In the genomic region with DNA sequence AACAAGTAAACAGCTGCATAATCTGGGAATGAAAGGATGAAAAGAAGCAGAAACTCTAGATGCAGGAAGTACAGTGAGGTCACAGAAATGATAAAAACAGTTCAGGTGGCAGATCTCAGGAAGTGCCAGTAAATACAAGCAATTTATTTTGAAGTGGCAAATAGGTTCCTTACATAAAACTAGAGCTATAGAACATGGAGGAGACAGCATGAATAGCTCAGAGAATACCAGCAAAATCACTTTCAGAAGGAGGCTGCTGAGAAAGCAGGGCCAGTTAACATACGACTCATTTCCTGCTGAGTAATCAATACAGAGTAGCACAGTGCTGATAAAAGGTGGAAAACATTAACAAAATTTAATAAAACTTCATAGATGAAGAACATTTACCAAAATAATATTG, we compare ENCODE assay signal across 8 cellular contexts. TPM values are rescaled to one million over a fixed set of nuclear protein-coding genes. Genes with fewer than 3 reads are reported as not detected.
DNase-seq lines count a peak whose midpoint lies in the region; ATAC-seq and TF ChIP-seq lines count a peak whose summit lies in the region.
"Not testable (repeated sequence)": the region's sequence is repeated elsewhere in the genome, so short reads cannot be mapped to it uniquely, and the experiment has no call there.

No MANE protein-coding gene starts in this region.

- TF ChIP-seq CTCF in A673 (conservative IDR thresholded peaks at IDR 0.05; ENCODE audit: low read depth, low read length); choroid plexus epithelial cell (conservative IDR thresholded peaks at IDR 0.05; ENCODE audit: low read depth, low read length); progenitor cell of endocrine pancreas (IDR thresholded peaks at IDR 0.05; ENCODE audit: unreplicated experiment): not testable (repeated sequence)

- 100% methylated on average over 1 of the region's 1 CpG for WGBS in HUES64

- not testable (repeated sequence) for H3K4me1 ChIP-seq in A673 (ENCODE audit: insufficient read depth, low read length, poor library complexity, severe bottlenecking)
- H3K4me1 ChIP-seq in HUES64 (ENCODE audit: insufficient read depth, low read length): peaks cover 18% of the 10 kb centered on the region

- H3K9me3 Mint-ChIP-seq in T-helper 2 cell treated with Interferon-gamma antibody and Interleukin-4, amounts not matched to agents 5 μg/mL and 100 μg/mL, for 36 hours; activated T-helper 2 cell treated with anti-CD3 and anti-CD28 coated beads, Interferon-gamma antibody, Interleukin-2, Interleukin-4, amounts not matched to agents 10 μg/mL and 5 μg/mL and 100 μg/mL, durations not matched to agents 14 hours and 24 hours and 36 hours; progenitor cell of endocrine pancreas (ENCODE audit: low read depth): not testable (repeated sequence)

- H3K27ac Mint-ChIP-seq in T-helper 2 cell treated with Interferon-gamma antibody and Interleukin-4, amounts not matched to agents 5 μg/mL and 100 μg/mL, for 36 hours: peak overlapping the region; percentile 67
- peak overlapping the region; percentile 70 for H3K27ac Mint-ChIP-seq in activated T-helper 2 cell treated with anti-CD3 and anti-CD28 coated beads, Interferon-gamma antibody, Interleukin-2, Interleukin-4, amounts not matched to agents 10 μg/mL and 5 μg/mL and 100 μg/mL, durations not matched to agents 14 hours and 24 hours and 36 hours
- peak overlapping the region; percentile 29 for H3K27ac Mint-ChIP-seq in progenitor cell of endocrine pancreas

- not testable (repeated sequence) for H3K4me3 ChIP-seq in A673 (ENCODE audit: low read depth, low read length, poor library complexity, severe bottlenecking); HUES64 (ENCODE audit: low read length); choroid plexus epithelial cell (ENCODE audit: low read depth, low read length)

- H3K27me3 ChIP-seq in A673 (replicated peaks; ENCODE audit: insufficient read depth, low read depth, low read length, poor library complexity); HUES64 (ENCODE audit: insufficient read depth, low read length): not testable (repeated sequence)

- not testable (repeated sequence) for DNase-seq in A673 (ENCODE audit: low spot score); T-helper 2 cell treated with Interferon-gamma antibody and Interleukin-4, amounts not matched to agents 5 μg/mL and 100 μg/mL, for 36 hours (ENCODE audit: low spot score); activated T-helper 2 cell treated with anti-CD3 and anti-CD28 coated beads, Interferon-gamma antibody, Interleukin-2, Interleukin-4, amounts not matched to agents 10 μg/mL and 5 μg/mL and 100 μg/mL, durations not matched to agents 14 hours and 24 hours and 36 hours (ENCODE audit: low spot score); progenitor cell of endocrine pancreas (ENCODE audit: low spot score, unreplicated experiment)
- peak; percentile 29 for DNase-seq in choroid plexus epithelial cell (ENCODE audit: low read depth)
- DNase-seq in kidney tubule cell (ENCODE audit: low spot score): peak; percentile 54

- H3K9ac ChIP-seq in HUES64 (ENCODE audit: low read depth, low read length): not testable (repeated sequence)

- not testable (repeated sequence) for H3K4me3 Mint-ChIP-seq in T-helper 2 cell treated with Interferon-gamma antibody and Interleukin-4, amounts not matched to agents 5 μg/mL and 100 μg/mL, for 36 hours; activated T-helper 2 cell treated with anti-CD3 and anti-CD28 coated beads, Interferon-gamma antibody, Interleukin-2, Interleukin-4, amounts not matched to agents 10 μg/mL and 5 μg/mL and 100 μg/mL, durations not matched to agents 14 hours and 24 hours and 36 hours (ENCODE audit: low read depth); progenitor cell of endocrine pancreas (ENCODE audit: low read depth)

- intact Hi-C loops in A673 (cut with micrococcal nuclease; ENCODE audit: unreplicated experiment); activated T-helper 2 cell treated with anti-CD3 and anti-CD28 coated beads, Interferon-gamma antibody, Interleukin-2, Interleukin-4, amounts not matched to agents 10 μg/mL and 5 μg/mL and 100 μg/mL, durations not matched to agents 14 hours and 24 hours and 36 hours (cut with micrococcal nuclease): not testable (repeated sequence)

- ATAC-seq in GM18868 (IDR thresholded peaks at IDR 0.05; ENCODE audit: unreplicated experiment): peak; percentile 64

- not testable (repeated sequence) for H3K27me3 Mint-ChIP-seq in T-helper 2 cell treated with Interferon-gamma antibody and Interleukin-4, amounts not matched to agents 5 μg/mL and 100 μg/mL, for 36 hours (ENCODE audit: low read depth); activated T-helper 2 cell treated with anti-CD3 and anti-CD28 coated beads, Interferon-gamma antibody, Interleukin-2, Interleukin-4, amounts not matched to agents 10 μg/mL and 5 μg/mL and 100 μg/mL, durations not matched to agents 14 hours and 24 hours and 36 hours (ENCODE audit: low read depth); progenitor cell of endocrine pancreas

- peaks cover 18% of the 10 kb centered on the region for H3K36me3 ChIP-seq in A673 (ENCODE audit: insufficient read depth, low read length, poor library complexity, severe bottlenecking)
- H3K36me3 ChIP-seq in HUES64 (ENCODE audit: insufficient read depth, low read length): peaks cover 35% of the 10 kb centered on the region

- H3K36me3 Mint-ChIP-seq in T-helper 2 cell treated with Interferon-gamma antibody and Interleukin-4, amounts not matched to agents 5 μg/mL and 100 μg/mL, for 36 hours (ENCODE audit: low read depth): peaks cover 44% of the 10 kb centered on the region
- H3K36me3 Mint-ChIP-seq in activated T-helper 2 cell treated with anti-CD3 and anti-CD28 coated beads, Interferon-gamma antibody, Interleukin-2, Interleukin-4, amounts not matched to agents 10 μg/mL and 5 μg/mL and 100 μg/mL, durations not matched to agents 14 hours and 24 hours and 36 hours (ENCODE audit: low read depth): peaks cover 55% of the 10 kb centered on the region
- peaks cover 31% of the 10 kb centered on the region for H3K36me3 Mint-ChIP-seq in progenitor cell of endocrine pancreas (ENCODE audit: insufficient read depth)

- H3K4me1 Mint-ChIP-seq in T-helper 2 cell treated with Interferon-gamma antibody and Interleukin-4, amounts not matched to agents 5 μg/mL and 100 μg/mL, for 36 hours (ENCODE audit: low read depth): peaks cover 26% of the 10 kb centered on the region
- peaks cover 31% of the 10 kb centered on the region for H3K4me1 Mint-ChIP-seq in activated T-helper 2 cell treated with anti-CD3 and anti-CD28 coated beads, Interferon-gamma antibody, Interleukin-2, Interleukin-4, amounts not matched to agents 10 μg/mL and 5 μg/mL and 100 μg/mL, durations not matched to agents 14 hours and 24 hours and 36 hours (ENCODE audit: low read depth)
- peaks cover 17% of the 10 kb centered on the region for H3K4me1 Mint-ChIP-seq in progenitor cell of endocrine pancreas (ENCODE audit: low read depth)

- POLR2A ChIA-PET in A673 (lab: Charles Lee; ENCODE audit: low non-redundant PET): not testable (repeated sequence)

- BruUV-seq in A673 (replicated peaks; lab: Mats Ljungman, UMichigan): not testable (repeated sequence)

- not testable (repeated sequence) for H3K9me3 ChIP-seq in A673 (ENCODE audit: low read depth, low read length, poor library complexity, severe bottlenecking); HUES64 (ENCODE audit: insufficient read depth, low read depth, low read length)

- CTCF ChIA-PET in A673 (lab: Charles Lee): not testable (repeated sequence)

- H3K27ac ChIP-seq in A673 (ENCODE audit: low read depth, low read length, poor library complexity, severe bottlenecking): peak overlapping the region; percentile 1
- 0 out of 2 replicates have a peak overlapping the region, but pooled peaks have one; percentile 18 for H3K27ac ChIP-seq in HUES64 (ENCODE audit: low read depth, low read length)

RNA-seq across cellular contexts. Expression of gene PDCD6IP, which starts 57.0 kb away (rescaled TPM):
- total RNA-seq in A673 (2021) (213 and 230 TPM in 2 replicates), progenitor cell of endocrine pancreas (113 and 133 TPM in 2 replicates)
- polyA plus RNA-seq in HUES64 (2013, experiment 1 of 2): 50.7 TPM
- polyA plus RNA-seq in HUES64 (2013, experiment 2 of 2): 59.7 TPM
- total RNA-seq in activated T-helper 2 cell treated with anti-CD3 and anti-CD28 coated beads, Interferon-gamma antibody, Interleukin-2, Interleukin-4, amounts not matched to agents 10 μg/mL and 5 μg/mL and 100 μg/mL, durations not matched to agents 14 hours and 24 hours and 36 hours: 180 and 190 TPM in 2 replicates
